Comparison of ENCODE assay signal across 7 cellular contexts in genomic region chr3:156826896-156827882, GRCh38. TPM values are rescaled to one million over a fixed set of nuclear protein-coding genes. Genes with fewer than 3 reads are reported as not detected.
DNase-seq lines count a peak whose midpoint lies in the region; ATAC-seq and TF ChIP-seq lines count a peak whose summit lies in the region.

No MANE protein-coding gene starts in this region.

- no peak overlapping the region for H2BK120ac ChIP-seq in mesendoderm (ENCODE audit: low read depth, low read length)

- no peaks in the 10 kb centered on the region for H3K9me3 Mint-ChIP-seq in MCF 10A (ENCODE audit: unreplicated experiment)

- H3K79me2 ChIP-seq in mesendoderm (ENCODE audit: control insufficient read depth, insufficient read depth, low read length): no peaks in the 10 kb centered on the region

- H3K18ac ChIP-seq in mesendoderm (ENCODE audit: low read length): peak overlapping the region; percentile 20

- peak overlapping the region; percentile 65 for H3K4me2 ChIP-seq in mesendoderm (ENCODE audit: low read length)

- CTCF ChIA-PET in MCF 10A (lab: Yijun Ruan, JAX): interaction anchor here (0.8 to 1.1 kb wide), 3 partner anchors 19 to 310 kb away, joined by 3 to 4 read pairs (median 4); no protein-coding TSS in a partner anchor

- peak overlapping the region; percentile 94 for H3K4me3 Mint-ChIP-seq in MCF 10A (ENCODE audit: unreplicated experiment)

- H2BK15ac ChIP-seq in mesendoderm (replicated peaks; ENCODE audit: low read depth): no peak overlapping the region

- H3K9me3 ChIP-seq in HUES64 (ENCODE audit: insufficient read depth, low read depth, low read length): no peaks in the 10 kb centered on the region

- peaks cover 36% of the 10 kb centered on the region for H3K4me1 ChIP-seq in HUES64 (ENCODE audit: insufficient read depth, low read length)
- H3K4me1 ChIP-seq in mesendoderm (ENCODE audit: control insufficient read depth, low read depth, low read length): peaks cover 2% of the 10 kb centered on the region

- H3K27ac Mint-ChIP-seq in MCF 10A (ENCODE audit: low read depth, unreplicated experiment): peak overlapping the region; percentile 98

- TSS peak; percentile 82 for BruUV-seq in MCF 10A (replicated peaks; lab: Mats Ljungman, UMichigan)

- no peak for TF ChIP-seq CTCF in MCF 10A (IDR thresholded peaks at IDR 0.05; ENCODE audit: unreplicated experiment)

- H3K36me3 ChIP-seq in HUES64 (ENCODE audit: insufficient read depth, low read length) (no peaks in the 10 kb centered on the region), mesendoderm (ENCODE audit: control insufficient read depth, insufficient read depth, low read length) (no peaks in the 10 kb centered on the region)

- no peaks in the 10 kb centered on the region for H3K79me1 ChIP-seq in mesendoderm (ENCODE audit: low read length)

- H3K56ac ChIP-seq in mesendoderm (ENCODE audit: low read length): peak overlapping the region; percentile 92

- ATAC-seq in GM18499 (IDR thresholded peaks at IDR 0.05; ENCODE audit: insufficient read depth, unreplicated experiment) (peak; percentile 13), GM18861 (IDR thresholded peaks at IDR 0.05; ENCODE audit: unreplicated experiment) (no peak)

- H3K27ac ChIP-seq in HUES64 (ENCODE audit: low read depth, low read length) (peak overlapping the region; percentile 71; the same call in 1 of the 2 replicates), mesendoderm (ENCODE audit: low read depth, low read length) (peak overlapping the region; percentile 65)

- no peaks in the 10 kb centered on the region for H3K36me3 Mint-ChIP-seq in MCF 10A (ENCODE audit: insufficient read depth, unreplicated experiment)

- no peak overlapping the region for H2BK5ac ChIP-seq in mesendoderm (ENCODE audit: low read length)

- H3K27me3 ChIP-seq in HUES64 (ENCODE audit: insufficient read depth, low read length) (peaks cover 74% of the 10 kb centered on the region), mesendoderm (ENCODE audit: insufficient read depth, low read length, poor library complexity) (peaks cover 6% of the 10 kb centered on the region)

- no peak overlapping the region for H4K8ac ChIP-seq in mesendoderm (ENCODE audit: low read depth, low read length)

- no peak for DNase-seq in MCF 10A (ENCODE audit: unreplicated experiment)
- peak; percentile 32 for DNase-seq in mesendoderm
- no peak for DNase-seq in posterior cingulate gyrus
- no peak for DNase-seq in NOMO-1 (lab: John Stamatoyannopoulos, UW; ENCODE audit: unreplicated experiment in 2 of 2)

- H3K4ac ChIP-seq in mesendoderm (ENCODE audit: low read depth, low read length): peak overlapping the region; percentile 65

- no peak overlapping the region for H4K5ac ChIP-seq in mesendoderm (ENCODE audit: low read length)

- H3K23ac ChIP-seq in mesendoderm (ENCODE audit: low read length): no peak overlapping the region

- H2AK5ac ChIP-seq in mesendoderm (ENCODE audit: low read length): no peak overlapping the region

- peak overlapping the region; percentile 57; the same call in 1 of the 2 replicates for H3K9ac ChIP-seq in HUES64 (ENCODE audit: low read depth, low read length)
- peak overlapping the region; percentile 71 for H3K9ac ChIP-seq in mesendoderm (ENCODE audit: low read length)

- POLR2A ChIA-PET in MCF 10A (lab: Yijun Ruan, JAX): interaction anchor here (0.5 to 2.6 kb wide), 21 partner anchors 9 to 333 kb away, joined by 3 to 25 read pairs (median 4); partner anchors contain the start of genes CCNL1, SSR3 and TIPARP

- H3K4me3 ChIP-seq in HUES64 (ENCODE audit: low read length) (peak overlapping the region; percentile 63), mesendoderm (ENCODE audit: low read length) (peak overlapping the region; percentile 15)

- H3K27me3 Mint-ChIP-seq in MCF 10A (ENCODE audit: insufficient read depth, unreplicated experiment): no peaks in the 10 kb centered on the region

- intact Hi-C loops in MCF 10A (cut with micrococcal nuclease): loop anchor here (1.0 to 2.0 kb wide), 3 partner anchors 153 to 310 kb away; partner anchors contain the start of gene TIPARP
- intact Hi-C loops in posterior cingulate gyrus (cut with DNase I): loop anchor here (5.0 kb wide), 2 partner anchors 150 to 255 kb away; no protein-coding TSS in a partner anchor

- no peaks in the 10 kb centered on the region for H3K4me1 Mint-ChIP-seq in MCF 10A (ENCODE audit: insufficient read depth, unreplicated experiment)

- 16% methylated on average over 13 of the region's 16 CpGs for WGBS in HUES64
- WGBS in mesendoderm (ENCODE audit: extremely low coverage, insufficient coverage, low lambda C conversion rate): no CpG with 5 or more reads among the region's 16 CpGs

RNA-seq across cellular contexts. Expression of gene LEKR1, which starts 1.0 kb away (rescaled TPM):
- polyA plus RNA-seq in HUES64 (2013, experiment 1 of 2): 0.25 TPM
- not detected for polyA plus RNA-seq in HUES64 (2013, experiment 2 of 2)
- 1.3 and 2.2 TPM in 2 replicates for total RNA-seq in MCF 10A (2022)
- 0.51 TPM for polyA plus RNA-seq in mesendoderm (2013, experiment 1 of 2)
- 0.04 TPM for polyA plus RNA-seq in mesendoderm (2013, experiment 2 of 2)
